Comparison of ENCODE assay signal across 22 cellular contexts in genomic region chr2:60283633-60284032, GRCh38.
DNase-seq lines count a peak whose midpoint lies in the region; ATAC-seq, FAIRE-seq and TF ChIP-seq lines count a peak whose summit lies in the region.
"Had no signal": no experiment of that assay in that cellular context is flagged by ENCODE, and none has a peak within 500 bp of the region (broad histone marks: within the 10 kb centered on the region; RNA-seq: fewer than 3 reads in every experiment).

No MANE protein-coding gene starts in this region.

- TF ChIP-seq RAD21 in SK-N-SH (IDR thresholded peaks at IDR 0.05; ENCODE audit: low read length), result no peak

- H2AFZ ChIP-seq in SK-N-SH (ENCODE audit: low read depth), result no peak overlapping the region
- H2AFZ ChIP-seq: GM23338 had no signal

- no peaks in the 10 kb centered on the region for H3K9me2 ChIP-seq in SK-N-SH

- 22% methylated on average over 4 of the region's 4 CpGs for WGBS in SK-N-SH (ENCODE audit: low lambda C conversion rate)
- WGBS in heart left ventricle, 4 donors, result 40 to 52% (median 48%) methylated on average over 2 to 4 of the region's 4 CpGs

- TF ChIP-seq POLR2A in heart left ventricle (IDR thresholded peaks at IDR 0.05), result no peak
- TF ChIP-seq POLR2A in GM12891 (IDR thresholded peaks at IDR 0.05; ENCODE audit: low read depth, low read length), result no peak

- H3K4me3 ChIP-seq in SK-N-SH (ENCODE audit: low read depth in 2 of 2, low read length in 1 of 2) (no peak overlapping the region), heart left ventricle (no peak overlapping the region), left ventricle myocardium inferior (no peak overlapping the region)
- H3K4me3 ChIP-seq: BLaER1, GM12878, GM23338 had no signal

- intact Hi-C loops in heart left ventricle (cut with DNase I), result no loop called here
- intact Hi-C loops in left ventricle myocardium inferior (cut with micrococcal nuclease), result no loop called here
- intact Hi-C loops in head of caudate nucleus (cut with DNase I), result no loop called here

- ATAC-seq in SK-N-SH treated with all-trans-retinoic acid at 6 μM for 48 hours (no peak), heart left ventricle (peak in 3 of 4 donors; percentile 33 to 59 (median 41))
- ATAC-seq: GM12878, GM23338, HCT116 had no signal

- no peaks in the 10 kb centered on the region for H4K20me1 ChIP-seq in SK-N-SH (ENCODE audit: insufficient read depth)
- H4K20me1 ChIP-seq: BLaER1 had no signal

- H3K9ac ChIP-seq in SK-N-SH, result no peak overlapping the region
- H3K9ac ChIP-seq: BLaER1 had no signal

- no peaks in the 10 kb centered on the region for H3K9me3 ChIP-seq in SK-N-SH
- H3K9me3 ChIP-seq in heart left ventricle, result no peaks in the 10 kb centered on the region
- H3K9me3 ChIP-seq in left ventricle myocardium inferior (replicated peaks), result no peaks in the 10 kb centered on the region
- H3K9me3 ChIP-seq: BLaER1 had no signal

- H3K4me1 ChIP-seq in SK-N-SH (ENCODE audit: control insufficient read depth in 1 of 2, insufficient read depth in 2 of 2, low read depth in 1 of 2, low read length in 1 of 2), result no peaks in the 10 kb centered on the region
- H3K4me1 ChIP-seq in heart left ventricle, result peaks cover 0 to 7% (median 0%) of the 10 kb centered on the region in 12 donors
- H3K4me1 ChIP-seq in left ventricle myocardium inferior, result peaks cover 19% of the 10 kb centered on the region
- H3K4me1 ChIP-seq: BLaER1 had no signal

- no peak overlapping the region for H3K4me2 ChIP-seq in SK-N-SH
- H3K4me2 ChIP-seq: BLaER1, GM23338 had no signal

- no peaks in the 10 kb centered on the region for H3K79me2 ChIP-seq in SK-N-SH (ENCODE audit: insufficient read depth)

- H3K27ac ChIP-seq in SK-N-SH (ENCODE audit: low read depth in 2 of 2, low read length in 1 of 2) (no peak overlapping the region), heart left ventricle (peak overlapping the region in 3 of 12 donors; percentile 5 to 47 (median 27)), left ventricle myocardium inferior (replicated peaks) (peak overlapping the region; percentile 61)
- H3K27ac ChIP-seq: 22Rv1, BLaER1, C4-2B had no signal

- no peaks in the 10 kb centered on the region for H3K36me3 ChIP-seq in SK-N-SH (replicated peaks in 1 of 2; ENCODE audit: control insufficient read depth in 1 of 2, insufficient read depth in 2 of 2, low read length in 1 of 2)
- no peaks in the 10 kb centered on the region for H3K36me3 ChIP-seq in heart left ventricle
- no peaks in the 10 kb centered on the region for H3K36me3 ChIP-seq in left ventricle myocardium inferior
- H3K36me3 ChIP-seq: BLaER1 had no signal

- TF ChIP-seq EP300 in SK-N-SH (IDR thresholded peaks at IDR 0.05; ENCODE audit: borderline replicate concordance in 1 of 2, low read depth in 1 of 2, low read length in 1 of 2), result no peak

- POLR2A ChIA-PET in SK-N-SH (lab: Yijun Ruan, JAX), result no interaction called here

- TF ChIP-seq CTCF in SK-N-SH (IDR thresholded peaks at IDR 0.05), result no peak
- no peak for TF ChIP-seq CTCF in heart left ventricle (IDR thresholded peaks at IDR 0.05)
- TF ChIP-seq CTCF in left ventricle myocardium inferior (IDR thresholded peaks at IDR 0.05; ENCODE audit: borderline replicate concordance), result no peak

- DNase-seq in SK-N-SH, result peak; percentile 15
- no peak for DNase-seq in heart left ventricle
- no peak for DNase-seq in left ventricle myocardium inferior
- DNase-seq in GM12891 (ENCODE audit: insufficient read length, low spot score), result no peak
- no peak for DNase-seq in head of caudate nucleus
- DNase-seq: CD4-positive, alpha-beta T cell; CD8-positive, alpha-beta memory T cell; DMS 273 treated with DMSO at 0.1 percent for 48 hours; DMS79; EL; GDM1; H9 had no signal

- H3F3A ChIP-seq in SK-N-SH (replicated peaks; ENCODE audit: insufficient read depth), result no peaks in the 10 kb centered on the region

- CTCF ChIA-PET in SK-N-SH (lab: Yijun Ruan, JAX), result no interaction called here

- FAIRE-seq in GM12891 (lab: Jason Lieb, UNC), result no peak
- FAIRE-seq: A204.1, D721Med, GM12878, GM18507 had no signal

- H3K27me3 ChIP-seq in SK-N-SH (ENCODE audit: insufficient read depth) (no peaks in the 10 kb centered on the region), heart left ventricle (no peaks in the 10 kb centered on the region), left ventricle myocardium inferior (ENCODE audit: low read depth) (peaks cover 6% of the 10 kb centered on the region)
- H3K27me3 ChIP-seq: BLaER1 had no signal

TF ChIP-seq in SK-N-SH, 30 proteins besides CTCF, POLR2A, EP300 and RAD21 (continues in another document):
- TF ChIP-seq RFX5 (IDR thresholded peaks at IDR 0.05; ENCODE audit: low read length), result no peak
- TF ChIP-seq USF2 (IDR thresholded peaks at IDR 0.05; ENCODE audit: borderline replicate concordance, low read depth, low read length), result no peak
- no peak for TF ChIP-seq NRF1 (IDR thresholded peaks at IDR 0.05; ENCODE audit: low read depth, low read length)
- no peak for TF ChIP-seq YY1 (IDR thresholded peaks at IDR 0.05; ENCODE audit: low read depth)

TF ChIP-seq in SK-N-SH treated with all-trans-retinoic acid at 6 μM for 48 hours, 23 proteins besides CTCF, POLR2A, EP300 and RAD21:
- TF ChIP-seq ZNF565 (CRISPR knock-in tag; conservative IDR thresholded peaks at IDR 0.05; ENCODE audit: low read depth) (no peak), ESRRG (CRISPR knock-in tag; IDR thresholded peaks at IDR 0.05) (no peak), GLIS3 (CRISPR knock-in tag; IDR thresholded peaks at IDR 0.05) (no peak), RARB (CRISPR knock-in tag; IDR thresholded peaks at IDR 0.05) (no peak), ZFP3 (CRISPR knock-in tag; IDR thresholded peaks at IDR 0.05) (no peak), ARNTL (CRISPR knock-in tag; IDR thresholded peaks at IDR 0.05; ENCODE audit: borderline replicate concordance, low read depth) (no peak), SNAI2 (CRISPR knock-in tag; IDR thresholded peaks at IDR 0.05) (no peak), TSHZ2 (CRISPR knock-in tag; IDR thresholded peaks at IDR 0.05) (no peak), ZC3H10 (CRISPR knock-in tag; IDR thresholded peaks at IDR 0.05) (no peak)
TF ChIP-seq in SK-N-SH treated with all-trans-retinoic acid at 6 μM for 48 hours: peak in this region for 0.

TF ChIP-seq in GM12891, 5 proteins besides CTCF, POLR2A, EP300 and RAD21:
- TF ChIP-seq POU2F2 (IDR thresholded peaks at IDR 0.05; ENCODE audit: low read depth, low read length) (no peak), SPI1 (IDR thresholded peaks at IDR 0.05; ENCODE audit: low read depth, low read length) (no peak), PAX5 (IDR thresholded peaks at IDR 0.05; ENCODE audit: insufficient read depth, low read length, severe bottlenecking) (no peak), TAF1 (IDR thresholded peaks at IDR 0.05; ENCODE audit: low read depth, low read length) (no peak), POLR2AphosphoS5 (IDR thresholded peaks at IDR 0.05; ENCODE audit: low read depth, low read length) (no peak)
